ENCODE assay signal across 21 cellular contexts in genomic region chr13:49022472-49023144, GRCh38. TPM values are rescaled to one million over a fixed set of nuclear protein-coding genes. Genes with fewer than 3 reads are reported as not detected.
DNase-seq lines count a peak whose midpoint lies in the region; ATAC-seq, FAIRE-seq and TF ChIP-seq lines count a peak whose summit lies in the region.
"Had no signal": no experiment of that assay in that cellular context is flagged by ENCODE, and none has a peak within 500 bp of the region (broad histone marks: within the 10 kb centered on the region; RNA-seq: fewer than 3 reads in every experiment).

No MANE protein-coding gene starts in this region.

- 77 to 88% (median 84%) methylated on average over 2 of the region's 2 CpGs for WGBS in small intestine, 3 donors

- peaks cover 32% of the 10 kb centered on the region for H3K4me1 ChIP-seq in osteoblast (ENCODE audit: insufficient read depth, low read length)
- no peaks in the 10 kb centered on the region for H3K4me1 ChIP-seq in small intestine (ENCODE audit: control insufficient read depth in 2 of 2, insufficient read depth in 1 of 2, low read depth in 1 of 2, low read length in 1 of 2)
- H3K4me1 ChIP-seq: ascending aorta, Peyer's patch had no signal

- no peaks in the 10 kb centered on the region for H3K36me3 ChIP-seq in osteoblast (ENCODE audit: insufficient read depth, low read length)
- H3K36me3 ChIP-seq in small intestine (ENCODE audit: control insufficient read depth in 2 of 2, insufficient read depth in 2 of 2, low read length in 2 of 2): no peaks in the 10 kb centered on the region
- H3K36me3 ChIP-seq: Peyer's patch had no signal

- DNase-seq in ELR (ENCODE audit: low read depth): peak; percentile 81
- DNase-seq in RKO (ENCODE audit: low spot score): peak; percentile 5
- DNase-seq in epithelial cell of prostate (ENCODE audit: low read depth, low spot score): no peak
- peak; percentile 29 for DNase-seq in osteoblast (ENCODE audit: insufficient read length, low spot score, missing footprints)
- no peak for DNase-seq in small intestine
- DNase-seq in cortex of kidney (lab: John Stamatoyannopoulos, UW): no peak
- DNase-seq: activated effector memory CD4-positive, alpha-beta T cell treated with Interleukin-2 at 50 U/mL for 16 hours; CD4-positive, alpha-beta memory T cell; DND-41; MG63; NCI-H2081; NCI-H69; Peyer's patch; right cardiac atrium; stimulated activated CD4-positive, alpha-beta T cell treated with anti-CD3 and anti-CD28 coated beads, Interleukin-4, amount 100 ng/mL, for 4 hours; T-helper 1 cell had no signal

- ATAC-seq in GM21447 (IDR thresholded peaks at IDR 0.05; ENCODE audit: unreplicated experiment) (no peak), GM18511 (IDR thresholded peaks at IDR 0.05; ENCODE audit: unreplicated experiment) (no peak)
- ATAC-seq: right cardiac atrium, WTC11 had no signal

- no peak for FAIRE-seq in small intestine (lab: Jason Lieb, UNC)
- FAIRE-seq: H1 had no signal

- H3K27ac ChIP-seq in epithelial cell of prostate (peak overlapping the region; percentile 48), osteoblast (ENCODE audit: low read depth, low read length) (peak overlapping the region; percentile 65), small intestine (ENCODE audit: low read depth in 1 of 2, low read length in 1 of 2) (no peak overlapping the region)
- H3K27ac ChIP-seq: ascending aorta, Peyer's patch had no signal

- peak overlapping the region; percentile 61 for H3K4me2 ChIP-seq in osteoblast (ENCODE audit: insufficient read depth, low read length)

- TF ChIP-seq CTCF in osteoblast (IDR thresholded peaks at IDR 0.05; ENCODE audit: extremely low read depth, low read depth, low read length): no peak

- peaks cover 35% of the 10 kb centered on the region for H3K79me2 ChIP-seq in osteoblast (ENCODE audit: insufficient read depth, low read length)

- H3K9me3 ChIP-seq in osteoblast (ENCODE audit: low read depth, low read length): no peaks in the 10 kb centered on the region
- H3K9me3 ChIP-seq in small intestine (ENCODE audit: control insufficient read depth, low read depth): no peaks in the 10 kb centered on the region
- H3K9me3 ChIP-seq: Peyer's patch had no signal

- no peaks in the 10 kb centered on the region for H4K20me1 ChIP-seq in osteoblast (ENCODE audit: insufficient read depth, low read length)

- H3K27me3 ChIP-seq in osteoblast (ENCODE audit: insufficient read depth, low read length) (no peaks in the 10 kb centered on the region), small intestine (ENCODE audit: control insufficient read depth in 2 of 2, insufficient read depth in 2 of 2, low read length in 2 of 2) (no peaks in the 10 kb centered on the region)
- H3K27me3 ChIP-seq: ascending aorta, MG63, Peyer's patch had no signal

- H2AFZ ChIP-seq in osteoblast (ENCODE audit: low read length): no peak overlapping the region

- H3K4me3 ChIP-seq in osteoblast (ENCODE audit: insufficient read depth, low read length) (no peak overlapping the region), small intestine (ENCODE audit: low read depth in 1 of 2, low read length in 2 of 2) (no peak overlapping the region)
- H3K4me3 ChIP-seq: ascending aorta, MG63, Peyer's patch had no signal

RNA-seq across cellular contexts. Expression of gene FNDC3A, which starts 46.9 kb away (rescaled TPM):
- 50.7 and 51.3 TPM in 2 replicates for total RNA-seq in osteoblast
- 10 to 100 TPM; 18.4 to 28.9 (median 20.5) TPM for polyA plus RNA-seq in small intestine

Comparison
In these comparisons a context has a peak if more than half of its experiments do, and no peak if none do; other contexts are left out.
1. DNase-seq: peak in ELR (single experiment), RKO (single experiment) and osteoblast (single experiment); none in epithelial cell of prostate (single experiment), small intestine (single experiment) and cortex of kidney (single experiment).
2. H3K27ac ChIP-seq: peak in epithelial cell of prostate (single experiment) and osteoblast (single experiment); none in small intestine (0 of 2).